ENCODE assay signal across 20 cellular contexts in genomic region chr3:16583551-16583950, GRCh38. TPM values are rescaled to one million over a fixed set of nuclear protein-coding genes. Genes with fewer than 3 reads are reported as not detected.
"Had no signal": no experiment of that assay in that cellular context is flagged by ENCODE, and none has a peak within 500 bp of the region (broad histone marks: within the 10 kb centered on the region; RNA-seq: fewer than 3 reads in every experiment).

No MANE protein-coding gene starts in this region.

- H3K4me3 Mint-ChIP-seq: natural killer cell treated with Interleukin-12 subunit alpha and Interleukin-12 subunit beta and Interleukin-15 and Interleukin-18, amount 100 ng/mL, for 72 hours; neural progenitor cell had no signal

- H3K27ac Mint-ChIP-seq: natural killer cell treated with Interleukin-12 subunit alpha and Interleukin-12 subunit beta and Interleukin-15 and Interleukin-18, amount 100 ng/mL, for 72 hours; neural progenitor cell had no signal

- DNase-seq: dermis blood vessel endothelial cell; esophagus squamous epithelium; foreskin keratinocyte; left colon; left ventricle myocardium superior; mesenchymal stem cell; midbrain; nucleus accumbens; ovary; small intestine; stimulated activated CD4-positive, alpha-beta T cell treated with anti-CD3 and anti-CD28 coated beads, Interleukin-2, amount 100 ng/mL, for 48 hours; stimulated activated naive CD4-positive, alpha-beta T cell treated with Interleukin-2 at 50 U/mL for 16 hours; trophoblast cell had no signal

- H3K4me1 Mint-ChIP-seq: neural progenitor cell had no signal

- ATAC-seq: foreskin keratinocyte; left colon; left ventricle myocardium superior; natural killer cell treated with Interleukin-12 subunit alpha and Interleukin-12 subunit beta and Interleukin-15 and Interleukin-18, amount 100 ng/mL, for 72 hours had no signal

- H3K36me3 Mint-ChIP-seq: natural killer cell treated with Interleukin-12 subunit alpha and Interleukin-12 subunit beta and Interleukin-15 and Interleukin-18, amount 100 ng/mL, for 72 hours; neural progenitor cell had no signal

- H3K9me3 Mint-ChIP-seq: natural killer cell treated with Interleukin-12 subunit alpha and Interleukin-12 subunit beta and Interleukin-15 and Interleukin-18, amount 100 ng/mL, for 72 hours; neural progenitor cell had no signal

RNA-seq across cellular contexts. Expression of gene DAZL, which starts 21.7 kb away (rescaled TPM):
- total RNA-seq: dermis blood vessel endothelial cell; epithelial cell of proximal tubule; esophagus squamous epithelium; foreskin keratinocyte; kidney epithelial cell; left colon; left ventricle myocardium superior; natural killer cell treated with Interleukin-12 subunit alpha and Interleukin-12 subunit beta and Interleukin-15 and Interleukin-18, amount 100 ng/mL, for 72 hours; ovary; posterior vena cava; right atrium auricular region; urinary bladder had no signal
